Comparison of ENCODE assay signal across 14 cellular contexts in the genomic region with DNA sequence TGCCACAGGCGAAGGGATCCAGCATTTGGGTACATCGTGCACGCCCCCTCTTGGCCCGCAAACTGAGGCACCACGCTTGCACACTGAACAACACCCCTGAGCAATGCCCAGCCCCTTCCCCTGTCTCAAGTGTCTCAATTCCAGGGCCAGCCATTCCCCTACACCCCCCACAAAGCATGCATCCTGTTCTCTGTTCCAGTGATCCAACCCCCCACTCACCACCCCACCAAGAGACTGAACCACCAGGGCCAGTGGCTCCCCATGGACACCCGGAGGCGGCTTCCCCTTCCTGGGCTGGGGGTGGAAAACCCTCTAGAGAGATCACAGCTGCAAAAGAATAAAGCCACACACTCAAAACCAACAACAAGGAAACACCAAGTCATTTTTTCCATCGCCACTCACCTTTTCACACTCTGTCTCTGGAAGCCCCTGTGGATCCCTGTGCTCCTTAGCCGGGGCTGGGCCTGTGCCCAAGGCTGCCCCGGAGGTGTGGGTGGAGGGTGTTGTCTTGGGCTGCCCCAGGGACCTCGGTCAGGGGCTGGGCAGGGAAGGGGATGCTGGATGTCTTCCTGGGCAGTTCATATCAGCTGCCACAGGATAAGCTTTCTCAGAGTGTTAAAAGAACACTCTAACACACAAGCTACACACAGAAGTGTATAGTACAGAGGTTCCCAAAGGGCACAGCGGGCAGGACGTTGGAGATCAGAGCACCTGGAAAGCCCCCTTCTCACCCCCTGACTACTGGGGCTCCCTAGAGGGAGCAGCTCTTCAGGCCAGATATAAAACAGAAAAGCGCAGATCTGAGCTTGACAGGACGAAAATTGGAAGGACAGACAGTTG.
DNase-seq lines count a peak whose midpoint lies in the region; ATAC-seq, FAIRE-seq and TF ChIP-seq lines count a peak whose summit lies in the region.
"Had no signal": no experiment of that assay in that cellular context is flagged by ENCODE, and none has a peak within 500 bp of the region (broad histone marks: within the 10 kb centered on the region; RNA-seq: fewer than 3 reads in every experiment).

No MANE protein-coding gene starts in this region.

- no peak overlapping the region for H3K9ac ChIP-seq in endothelial cell of umbilical vein (replicated peaks; ENCODE audit: extremely low read depth, insufficient read depth, low read length)

- POLR2A ChIA-PET in activated CD4-positive, alpha-beta memory T cell treated with anti-CD3 and anti-CD28 coated beads for 36 hours (lab: Charles Lee), result interaction anchor here (0.9 to 1.4 kb wide), 3 partner anchors 8 to 92 kb away, joined by 3 to 4 read pairs (median 3); no protein-coding TSS in a partner anchor
- POLR2A ChIA-PET in endothelial cell of umbilical vein (lab: Charles Lee), result interaction anchor here (0.6 kb wide), 1 partner anchor 1962 kb away, joined by 4 read pairs; no protein-coding TSS in a partner anchor

- dilution Hi-C loops in endothelial cell of umbilical vein (cut with MboI; ENCODE audit: extremely low pct_ligation_motif_present, low sequenced_read_pairs), result no loop called here

- no peak overlapping the region for H2AFZ ChIP-seq in endothelial cell of umbilical vein (ENCODE audit: low read depth, low read length)

- FAIRE-seq in endothelial cell of umbilical vein (lab: Jason Lieb, UNC), result no peak

- H3K4me3 Mint-ChIP-seq in activated CD4-positive, alpha-beta memory T cell treated with anti-CD3 and anti-CD28 coated beads for 36 hours, result no peak overlapping the region
- H3K4me3 Mint-ChIP-seq in stimulated activated memory B cell treated with anti-CD40 and anti-IgM and Interleukin-4, amounts not matched to agents 10 μg/mL and 1 μg/mL and 100 μg/mL, for 72 hours, result peak overlapping the region; percentile 13
- H3K4me3 Mint-ChIP-seq: WTC11 had no signal

- no peak for ATAC-seq in Right ventricle myocardium superior (ENCODE audit: poor library complexity)
- peak; percentile 46 for ATAC-seq in stimulated activated memory B cell treated with anti-CD40 and anti-IgM and Interleukin-4, amounts not matched to agents 10 μg/mL and 1 μg/mL and 100 μg/mL, for 72 hours
- no peak for ATAC-seq in psoas muscle
- ATAC-seq in HG03439 (IDR thresholded peaks at IDR 0.05; ENCODE audit: unreplicated experiment), result no peak
- ATAC-seq: SK-N-SH treated with all-trans-retinoic acid at 6 μM for 48 hours, WTC11 had no signal

- H3K9me3 ChIP-seq in cardiac muscle cell (ENCODE audit: low read depth) (no peaks in the 10 kb centered on the region), endothelial cell of umbilical vein (replicated peaks; ENCODE audit: control insufficient read depth, insufficient read depth, low read length) (no peaks in the 10 kb centered on the region), psoas muscle (no peaks in the 10 kb centered on the region)

- intact Hi-C loops in Right ventricle myocardium superior (cut with DNase I) (no loop called here), endothelial cell of umbilical vein (cut with micrococcal nuclease) (no loop called here), psoas muscle (cut with DNase I) (no loop called here)
- intact Hi-C loops in activated CD4-positive, alpha-beta memory T cell treated with anti-CD3 and anti-CD28 coated beads for 36 hours (cut with micrococcal nuclease), result no loop called here

- H3K27ac ChIP-seq in cardiac muscle cell (peak overlapping the region; percentile 74), endothelial cell of umbilical vein (ENCODE audit: insufficient read depth, low read depth, low read length) (no peak overlapping the region), psoas muscle (no peak overlapping the region)
- H3K27ac ChIP-seq: dorsolateral prefrontal cortex had no signal

- H3K36me3 ChIP-seq in cardiac muscle cell (no peaks in the 10 kb centered on the region), endothelial cell of umbilical vein (ENCODE audit: control insufficient read depth in 2 of 2, extremely low read depth in 1 of 2, insufficient read depth in 2 of 2, low read length in 2 of 2) (no peaks in the 10 kb centered on the region), psoas muscle (ENCODE audit: insufficient read depth in 1 of 2, low read depth in 1 of 2) (no peaks in the 10 kb centered on the region)

- WGBS in psoas muscle, 3 donors, result 73 to 78% (median 75%) methylated on average over 15 of the region's 15 CpGs

- H3K36me3 Mint-ChIP-seq in activated CD4-positive, alpha-beta memory T cell treated with anti-CD3 and anti-CD28 coated beads for 36 hours, result peaks cover 4% of the 10 kb centered on the region
- H3K36me3 Mint-ChIP-seq in stimulated activated memory B cell treated with anti-CD40 and anti-IgM and Interleukin-4, amounts not matched to agents 10 μg/mL and 1 μg/mL and 100 μg/mL, for 72 hours, result peaks cover 4% of the 10 kb centered on the region

- no peaks in the 10 kb centered on the region for H3K27me3 ChIP-seq in cardiac muscle cell
- H3K27me3 ChIP-seq in endothelial cell of umbilical vein (ENCODE audit: control insufficient read depth in 2 of 2, insufficient read depth in 2 of 2, low read length in 2 of 2), result no peaks in the 10 kb centered on the region
- no peaks in the 10 kb centered on the region for H3K27me3 ChIP-seq in psoas muscle (ENCODE audit: insufficient read depth in 3 of 3, low read length in 2 of 3)
- H3K27me3 ChIP-seq: dorsolateral prefrontal cortex had no signal

- TF ChIP-seq CTCF in cardiac muscle cell (IDR thresholded peaks at IDR 0.05; ENCODE audit: low read depth, low read length), result no peak
- no peak for TF ChIP-seq CTCF in endothelial cell of umbilical vein (IDR thresholded peaks at IDR 0.05; ENCODE audit: extremely low read depth in 1 of 2, insufficient read depth in 1 of 2, low read depth in 1 of 2, low read length in 2 of 2)
- no peak for TF ChIP-seq CTCF in psoas muscle (IDR thresholded peaks at IDR 0.05)
- TF ChIP-seq CTCF in foreskin fibroblast (IDR thresholded peaks at IDR 0.05; ENCODE audit: low read depth, low read length), result no peak

- CTCF ChIA-PET in activated CD4-positive, alpha-beta memory T cell treated with anti-CD3 and anti-CD28 coated beads for 36 hours (lab: Charles Lee), result interaction anchor here (1.0 to 2.7 kb wide), 3 partner anchors 69 to 99 kb away, joined by 4 to 6 read pairs (median 4); partner anchors contain the start of gene CHSY1
- CTCF ChIA-PET in endothelial cell of umbilical vein (lab: Charles Lee), result interaction anchor here (0.9 to 1.5 kb wide), 3 partner anchors 9 to 19 kb away, joined by 3 to 4 read pairs (median 3); no protein-coding TSS in a partner anchor

- H3K27me3 Mint-ChIP-seq in activated CD4-positive, alpha-beta memory T cell treated with anti-CD3 and anti-CD28 coated beads for 36 hours, result no peaks in the 10 kb centered on the region
- H3K27me3 Mint-ChIP-seq in stimulated activated memory B cell treated with anti-CD40 and anti-IgM and Interleukin-4, amounts not matched to agents 10 μg/mL and 1 μg/mL and 100 μg/mL, for 72 hours, result no peaks in the 10 kb centered on the region

- H3K79me2 ChIP-seq in endothelial cell of umbilical vein (ENCODE audit: control insufficient read depth, insufficient read depth, low read length), result no peaks in the 10 kb centered on the region

- BruUV-seq in endothelial cell of umbilical vein (replicated peaks; lab: Mats Ljungman, UMichigan), result no TSS peak

- no peaks in the 10 kb centered on the region for H3K9me1 ChIP-seq in endothelial cell of umbilical vein (replicated peaks; ENCODE audit: control insufficient read depth, extremely low read depth, insufficient read depth, low read length)

- H3K4me3 ChIP-seq in cardiac muscle cell, result no peak overlapping the region
- H3K4me3 ChIP-seq in endothelial cell of umbilical vein (replicated peaks in 1 of 3; ENCODE audit: insufficient read depth in 1 of 3, low read depth in 1 of 3, low read length in 3 of 3), result no peak overlapping the region
- H3K4me3 ChIP-seq in psoas muscle, result no peak overlapping the region
- H3K4me3 ChIP-seq in foreskin fibroblast (ENCODE audit: low read depth in 1 of 2, low read length in 2 of 2), result no peak overlapping the region
- H3K4me3 ChIP-seq: dorsolateral prefrontal cortex had no signal

- peak in 1 of 2 donors; percentile 31 for DNase-seq in cardiac muscle cell (ENCODE audit: low read depth in 1 of 2, low spot score in 1 of 2)
- no peak for DNase-seq in Right ventricle myocardium superior
- peak; percentile 67 for DNase-seq in activated CD4-positive, alpha-beta memory T cell treated with anti-CD3 and anti-CD28 coated beads for 36 hours
- peak; percentile 63 for DNase-seq in endothelial cell of umbilical vein (ENCODE audit: low read depth, low spot score)
- DNase-seq in psoas muscle, result no peak
- no peak for DNase-seq in foreskin fibroblast
- DNase-seq: anterior cingulate cortex, dorsolateral prefrontal cortex, mesendoderm, NCI-H2171 treated with DMSO at 0.1 percent for 48 hours had no signal

- H3K4me1 ChIP-seq in cardiac muscle cell (ENCODE audit: low read depth) (peaks cover 24% of the 10 kb centered on the region), endothelial cell of umbilical vein (ENCODE audit: control insufficient read depth, extremely low read depth, insufficient read depth, low read length) (no peaks in the 10 kb centered on the region), psoas muscle (peaks cover 11% of the 10 kb centered on the region)

- peaks cover 9% of the 10 kb centered on the region for H3K9me3 Mint-ChIP-seq in activated CD4-positive, alpha-beta memory T cell treated with anti-CD3 and anti-CD28 coated beads for 36 hours
- H3K9me3 Mint-ChIP-seq in stimulated activated memory B cell treated with anti-CD40 and anti-IgM and Interleukin-4, amounts not matched to agents 10 μg/mL and 1 μg/mL and 100 μg/mL, for 72 hours, result peaks cover 4% of the 10 kb centered on the region

- H3K27ac Mint-ChIP-seq in activated CD4-positive, alpha-beta memory T cell treated with anti-CD3 and anti-CD28 coated beads for 36 hours, result peak overlapping the region; percentile 59
- peak overlapping the region; percentile 72 for H3K27ac Mint-ChIP-seq in stimulated activated memory B cell treated with anti-CD40 and anti-IgM and Interleukin-4, amounts not matched to agents 10 μg/mL and 1 μg/mL and 100 μg/mL, for 72 hours

- peaks cover 33% of the 10 kb centered on the region for H3K4me1 Mint-ChIP-seq in activated CD4-positive, alpha-beta memory T cell treated with anti-CD3 and anti-CD28 coated beads for 36 hours (ENCODE audit: low read depth)
- peaks cover 55% of the 10 kb centered on the region for H3K4me1 Mint-ChIP-seq in stimulated activated memory B cell treated with anti-CD40 and anti-IgM and Interleukin-4, amounts not matched to agents 10 μg/mL and 1 μg/mL and 100 μg/mL, for 72 hours

- H4K20me1 ChIP-seq in endothelial cell of umbilical vein (replicated peaks; ENCODE audit: control insufficient read depth, extremely low read depth, insufficient read depth, low read length), result no peaks in the 10 kb centered on the region

- H3K4me2 ChIP-seq in endothelial cell of umbilical vein (ENCODE audit: insufficient read depth, low read length), result no peak overlapping the region

- no peak for TF ChIP-seq POLR2A in endothelial cell of umbilical vein (IDR thresholded peaks at IDR 0.05; ENCODE audit: low read depth, low read length)

TF ChIP-seq in endothelial cell of umbilical vein, 7 proteins besides CTCF, POLR2A, EP300 and RAD21 (continues in another document):
- TF ChIP-seq POLR2AphosphoS5 (IDR thresholded peaks at IDR 0.05; ENCODE audit: insufficient read depth, low read depth, low read length), result no peak
- no peak for TF ChIP-seq JUN (IDR thresholded peaks at IDR 0.05; ENCODE audit: borderline replicate concordance, insufficient read depth, insufficient read length, low read depth)
- TF ChIP-seq GATA2 (IDR thresholded peaks at IDR 0.05; ENCODE audit: insufficient read depth, insufficient read length, low read depth, low read length), result no peak

Comparison
In these comparisons a context has a peak if more than half of its experiments do, and no peak if none do; other contexts are left out.
1. DNase-seq: peak in activated CD4-positive, alpha-beta memory T cell treated with anti-CD3 and anti-CD28 coated beads for 36 hours (single experiment) and endothelial cell of umbilical vein (single experiment); none in Right ventricle myocardium superior (single experiment), psoas muscle (0 of 2) and foreskin fibroblast (0 of 2).